In the genomic region with DNA sequence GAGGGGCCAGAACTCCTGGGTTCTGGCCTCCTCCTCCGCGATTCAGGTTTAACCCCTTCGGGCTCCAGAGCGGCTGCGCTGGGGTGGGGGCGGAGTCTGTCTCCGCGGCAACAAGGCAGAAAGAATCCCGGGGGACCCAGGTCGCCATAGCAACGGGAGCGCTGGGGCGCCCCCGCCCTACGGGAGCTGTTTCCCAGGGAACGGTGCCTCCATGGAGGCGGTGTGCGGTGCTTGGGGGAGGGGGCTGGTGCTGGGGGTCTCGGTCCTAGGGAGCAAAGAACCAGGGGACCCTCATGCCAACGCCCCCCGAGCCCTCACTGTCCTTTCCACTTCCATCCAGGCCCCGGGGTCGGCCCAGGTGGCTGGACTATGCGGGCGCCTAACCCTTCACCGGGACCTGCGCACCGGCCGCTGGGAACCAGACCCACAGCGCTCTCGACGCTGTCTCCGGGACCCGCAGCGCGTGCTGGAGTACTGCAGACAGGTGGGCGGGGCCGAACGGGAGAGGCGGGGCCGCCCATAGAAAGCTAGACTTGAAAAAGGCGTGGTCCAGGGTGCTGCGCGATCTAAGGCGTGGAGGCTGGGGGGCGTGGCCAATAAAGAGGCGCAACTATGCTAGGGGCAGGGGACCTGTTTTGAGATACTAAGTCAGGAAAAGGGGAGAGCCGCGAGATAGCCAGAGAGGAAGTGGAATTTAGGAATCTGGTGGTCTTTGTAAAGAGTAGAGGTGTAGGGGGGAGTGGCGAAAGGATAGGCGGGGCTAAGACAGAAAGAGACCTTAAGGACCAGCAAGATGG, we compare ENCODE assay signal across 1 cellular context.
TF ChIP-seq lines count a peak whose summit lies in the region.

No MANE protein-coding gene starts in this region.

TF ChIP-seq in neural cell, 6 proteins besides CTCF, POLR2A, EP300 and RAD21:
- TF ChIP-seq, protein P1, sequence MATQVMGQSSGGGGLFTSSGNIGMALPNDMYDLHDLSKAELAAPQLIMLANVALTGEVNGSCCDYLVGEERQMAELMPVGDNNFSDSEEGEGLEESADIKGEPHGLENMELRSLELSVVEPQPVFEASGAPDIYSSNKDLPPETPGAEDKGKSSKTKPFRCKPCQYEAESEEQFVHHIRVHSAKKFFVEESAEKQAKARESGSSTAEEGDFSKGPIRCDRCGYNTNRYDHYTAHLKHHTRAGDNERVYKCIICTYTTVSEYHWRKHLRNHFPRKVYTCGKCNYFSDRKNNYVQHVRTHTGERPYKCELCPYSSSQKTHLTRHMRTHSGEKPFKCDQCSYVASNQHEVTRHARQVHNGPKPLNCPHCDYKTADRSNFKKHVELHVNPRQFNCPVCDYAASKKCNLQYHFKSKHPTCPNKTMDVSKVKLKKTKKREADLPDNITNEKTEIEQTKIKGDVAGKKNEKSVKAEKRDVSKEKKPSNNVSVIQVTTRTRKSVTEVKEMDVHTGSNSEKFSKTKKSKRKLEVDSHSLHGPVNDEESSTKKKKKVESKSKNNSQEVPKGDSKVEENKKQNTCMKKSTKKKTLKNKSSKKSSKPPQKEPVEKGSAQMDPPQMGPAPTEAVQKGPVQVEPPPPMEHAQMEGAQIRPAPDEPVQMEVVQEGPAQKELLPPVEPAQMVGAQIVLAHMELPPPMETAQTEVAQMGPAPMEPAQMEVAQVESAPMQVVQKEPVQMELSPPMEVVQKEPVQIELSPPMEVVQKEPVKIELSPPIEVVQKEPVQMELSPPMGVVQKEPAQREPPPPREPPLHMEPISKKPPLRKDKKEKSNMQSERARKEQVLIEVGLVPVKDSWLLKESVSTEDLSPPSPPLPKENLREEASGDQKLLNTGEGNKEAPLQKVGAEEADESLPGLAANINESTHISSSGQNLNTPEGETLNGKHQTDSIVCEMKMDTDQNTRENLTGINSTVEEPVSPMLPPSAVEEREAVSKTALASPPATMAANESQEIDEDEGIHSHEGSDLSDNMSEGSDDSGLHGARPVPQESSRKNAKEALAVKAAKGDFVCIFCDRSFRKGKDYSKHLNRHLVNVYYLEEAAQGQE (IDR thresholded peaks at IDR 0.05; ENCODE audit: borderline replicate concordance) = no peak
- no peak for TF ChIP-seq TAF1 (IDR thresholded peaks at IDR 0.05; ENCODE audit: low read depth)
- peak; percentile 96 for TF ChIP-seq MXI1 (conservative IDR thresholded peaks at IDR 0.05; ENCODE audit: poor library complexity, severe bottlenecking)
- no peak for TF ChIP-seq EZH2 (IDR thresholded peaks at IDR 0.05; ENCODE audit: borderline replicate concordance, insufficient read depth, low read length, poor library complexity, severe bottlenecking)
- TF ChIP-seq SMC3 (conservative IDR thresholded peaks at IDR 0.05; ENCODE audit: poor library complexity) = peak; percentile 47
- peak; percentile 61 for TF ChIP-seq POLR2AphosphoS5 (IDR thresholded peaks at IDR 0.05)
